Comparison of ENCODE assay signal across 29 cellular contexts in the genomic region with DNA sequence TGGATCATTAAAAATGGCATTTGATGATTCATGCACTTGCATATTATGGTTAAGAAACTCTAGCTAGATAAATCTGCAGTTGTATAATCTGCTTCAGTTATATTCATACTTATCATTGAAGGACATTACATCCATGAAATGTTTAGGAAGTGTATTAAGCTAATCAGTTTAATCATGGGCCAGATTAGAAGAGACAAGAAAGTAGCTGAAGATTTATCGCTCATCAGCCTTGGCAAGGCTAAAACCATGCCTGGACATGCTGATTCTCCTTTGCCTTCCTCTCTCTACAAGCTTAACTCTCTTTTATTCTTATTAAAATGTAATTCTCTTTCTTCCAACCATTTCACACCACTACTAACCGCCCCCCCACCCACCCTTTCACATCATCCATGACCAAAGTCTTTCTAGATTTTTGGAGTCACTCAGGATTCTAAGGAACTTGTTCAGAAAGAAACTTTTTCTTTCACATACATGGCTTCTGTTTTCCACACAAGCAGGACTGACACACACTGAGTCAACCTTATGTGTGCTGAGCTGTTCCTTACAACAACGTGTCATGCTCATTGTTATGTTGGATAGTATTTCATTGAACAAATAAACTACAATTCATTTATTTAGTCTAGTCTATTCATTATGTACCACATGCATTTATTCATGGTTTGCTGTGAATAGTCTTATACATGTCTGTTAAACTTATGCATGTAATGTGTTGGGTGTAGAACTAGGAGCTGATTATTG.
DNase-seq lines count a peak whose midpoint lies in the region; ATAC-seq, FAIRE-seq and TF ChIP-seq lines count a peak whose summit lies in the region.
"Had no signal": no experiment of that assay in that cellular context is flagged by ENCODE, and none has a peak within 500 bp of the region (broad histone marks: within the 10 kb centered on the region; RNA-seq: fewer than 3 reads in every experiment).

No MANE protein-coding gene starts in this region.

- H3K9me1 ChIP-seq in keratinocyte (ENCODE audit: control insufficient read depth, extremely low read depth, insufficient read depth, low read length), result no peaks in the 10 kb centered on the region

- H3K4me1 ChIP-seq in keratinocyte (ENCODE audit: control insufficient read depth, extremely low read depth, insufficient read depth, low read length), result peaks cover 37% of the 10 kb centered on the region
- H3K4me1 ChIP-seq: BLaER1 treated with 17β-estradiol and CSF1 and Interleukin-3, amounts not matched to agents 10 nM and 100 nM had no signal

- H3K9me3 ChIP-seq in keratinocyte (ENCODE audit: control insufficient read depth, low read depth, low read length), result peaks cover 2% of the 10 kb centered on the region

- H3K27ac ChIP-seq in keratinocyte (ENCODE audit: control insufficient read depth, insufficient read depth, low read length), result peak overlapping the region; percentile 76
- H3K27ac ChIP-seq: BLaER1 treated with 17β-estradiol and CSF1 and Interleukin-3, amounts not matched to agents 10 nM and 100 nM; SK-N-MC had no signal

- no peaks in the 10 kb centered on the region for H4K20me1 ChIP-seq in keratinocyte (ENCODE audit: control insufficient read depth, extremely low read depth, insufficient read depth, low read length)
- H4K20me1 ChIP-seq: BLaER1 treated with 17β-estradiol and CSF1 and Interleukin-3, amounts not matched to agents 10 nM and 100 nM had no signal

- H3K36me3 ChIP-seq in bronchial epithelial cell (ENCODE audit: control insufficient read depth, insufficient read depth, low read length), result no peaks in the 10 kb centered on the region
- no peaks in the 10 kb centered on the region for H3K36me3 ChIP-seq in keratinocyte (ENCODE audit: control insufficient read depth in 2 of 2, extremely low read depth in 1 of 2, insufficient read depth in 2 of 2, low read length in 2 of 2)
- H3K36me3 ChIP-seq: BLaER1 treated with 17β-estradiol and CSF1 and Interleukin-3, amounts not matched to agents 10 nM and 100 nM had no signal

- dilution Hi-C loops in keratinocyte (cut with MboI; ENCODE audit: extremely low pct_ligation_motif_present, low sequenced_read_pairs), result no loop called here

- H3K79me2 ChIP-seq in keratinocyte (ENCODE audit: control insufficient read depth, insufficient read depth, low read length), result no peaks in the 10 kb centered on the region

- peak; percentile 7 for DNase-seq in DMS53 treated with DMSO at 0.1 percent for 48 hours (lab: John Stamatoyannopoulos, UW; ENCODE audit: unreplicated experiment)
- DNase-seq in HPDE6-E6E7 (ENCODE audit: extremely low spot score), result peak; percentile 27
- DNase-seq in bronchial epithelial cell (ENCODE audit: low read depth), result peak; percentile 96
- DNase-seq in keratinocyte (ENCODE audit: low read depth, low spot score), result no peak
- DNase-seq in stimulated activated CD4-positive, alpha-beta T cell treated with anti-CD3 and anti-CD28 coated beads, Interleukin-4, amount 100 ng/mL, for 24 hours, result no peak
- DNase-seq in GM19238 (ENCODE audit: insufficient read length, low spot score), result no peak
- DNase-seq: AML-193; CD4-positive, alpha-beta T cell; EL; GDM1; Karpas-422; MV-4-11; NCI-H1105; NCI-H146; NCI-H1930; NCI-H2107; NCI-H524; NCI-H82; NK-92 treated with Interleukin-12 subunit alpha and Interleukin-12 subunit beta, amount 100 ng/mL, for 24 hours; SIG-M5 had no signal

- H3K4me2 ChIP-seq in keratinocyte (ENCODE audit: control insufficient read depth, extremely low read depth, insufficient read depth, low read depth, low read length), result peak overlapping the region; percentile 19
- H3K4me2 ChIP-seq: BLaER1 treated with 17β-estradiol and CSF1 and Interleukin-3, amounts not matched to agents 10 nM and 100 nM had no signal

- H3K4me3 ChIP-seq in bronchial epithelial cell (ENCODE audit: low read depth, low read length) (no peak overlapping the region), keratinocyte (ENCODE audit: control insufficient read depth in 2 of 3, extremely low read depth in 1 of 3, insufficient read depth in 2 of 3, low read depth in 1 of 3, low read length in 3 of 3) (peak overlapping the region in 1 of 3 experiments; percentile 15)
- H3K4me3 ChIP-seq: BLaER1 treated with 17β-estradiol and CSF1 and Interleukin-3, amounts not matched to agents 10 nM and 100 nM; GM12878; SK-N-MC had no signal

- H3K9ac ChIP-seq in keratinocyte (ENCODE audit: control insufficient read depth, extremely low read depth, insufficient read depth, low read length), result peak overlapping the region; percentile 14
- H3K9ac ChIP-seq: BLaER1 treated with 17β-estradiol and CSF1 and Interleukin-3, amounts not matched to agents 10 nM and 100 nM had no signal

- no peak overlapping the region for H2AFZ ChIP-seq in keratinocyte (ENCODE audit: control insufficient read depth, low read length)

- no peak for TF ChIP-seq CTCF in bronchial epithelial cell (IDR thresholded peaks at IDR 0.05; ENCODE audit: insufficient read depth, low read length, severe bottlenecking)
- no peak for TF ChIP-seq CTCF in keratinocyte (optimal IDR thresholded peaks at IDR 0.05 in 1 of 3, IDR thresholded peaks at IDR 0.05 in 1 of 3, conservative IDR thresholded peaks at IDR 0.05 in 1 of 3; ENCODE audit: extremely low read depth in 1 of 3, insufficient read depth in 2 of 3, low read length in 3 of 3)

- no peaks in the 10 kb centered on the region for H3K27me3 ChIP-seq in bronchial epithelial cell (ENCODE audit: control insufficient read depth, insufficient read depth, low read length)
- H3K27me3 ChIP-seq in keratinocyte (ENCODE audit: control insufficient read depth, extremely low read depth, insufficient read depth, low read length), result no peaks in the 10 kb centered on the region
- H3K27me3 ChIP-seq: BLaER1 treated with 17β-estradiol and CSF1 and Interleukin-3, amounts not matched to agents 10 nM and 100 nM had no signal

- FAIRE-seq in bronchial epithelial cell (lab: Jason Lieb, UNC) (no peak), keratinocyte (lab: Jason Lieb, UNC) (peak; percentile 89)
- FAIRE-seq: A204.1, D721Med, GM12878, H1 had no signal

- no peak for ATAC-seq in activated CD4-positive, CD25-positive, alpha-beta regulatory T cell treated with anti-CD3 and anti-CD28 coated beads, Interleukin-2, amount 50 U/mL, for 24 hours
- ATAC-seq in HG03571 (IDR thresholded peaks at IDR 0.05; ENCODE audit: unreplicated experiment), result no peak
- ATAC-seq: GM12878, HCT116 had no signal

Comparison
In these comparisons a context has a peak if more than half of its experiments do, and no peak if none do; other contexts are left out.
1. DNase-seq: peak in DMS53 treated with DMSO at 0.1 percent for 48 hours (single experiment), HPDE6-E6E7 (single experiment) and bronchial epithelial cell (single experiment); none in keratinocyte (single experiment), stimulated activated CD4-positive, alpha-beta T cell treated with anti-CD3 and anti-CD28 coated beads, Interleukin-4, amount 100 ng/mL, for 24 hours (single experiment) and GM19238 (single experiment).